Comparison of ENCODE assay signal across 2 cellular contexts in genomic region chr9:124795881-124796415, GRCh38.
TF ChIP-seq lines count a peak whose summit lies in the region.

No MANE protein-coding gene starts in this region.

TF ChIP-seq in Ishikawa, 13 proteins besides CTCF, POLR2A, EP300 and RAD21:
- TF ChIP-seq TAF1 (IDR thresholded peaks at IDR 0.05; ENCODE audit: low read depth) (no peak), EGR1 (IDR thresholded peaks at IDR 0.05) (no peak), FOXM1 (IDR thresholded peaks at IDR 0.05; ENCODE audit: borderline replicate concordance, low read depth) (no peak), REST (IDR thresholded peaks at IDR 0.05; ENCODE audit: low read depth) (no peak), YY1 (IDR thresholded peaks at IDR 0.05; ENCODE audit: low read depth) (no peak), ZBTB7A (IDR thresholded peaks at IDR 0.05; ENCODE audit: low read depth) (0 out of 2 replicates have a peak, but pooled peaks have one; percentile 30), CEBPB (IDR thresholded peaks at IDR 0.05) (no peak), MAX (IDR thresholded peaks at IDR 0.05) (no peak), TCF12 (IDR thresholded peaks at IDR 0.05; ENCODE audit: low read depth) (no peak)

TF ChIP-seq in HepG2, 621 proteins besides CTCF, POLR2A, EP300 and RAD21:
- TF ChIP-seq TEAD3 (CRISPR knock-in tag; optimal IDR thresholded peaks at IDR 0.05; ENCODE audit: borderline replicate concordance) (peak; percentile 47), ZNF652 (CRISPR knock-in tag; IDR thresholded peaks at IDR 0.05; ENCODE audit: borderline replicate concordance, low read depth) (peak; percentile 64; the same call in 1 of the 2 replicates), DMTF1 (CRISPR knock-in tag; IDR thresholded peaks at IDR 0.05) (no peak), PATZ1 (CRISPR knock-in tag; IDR thresholded peaks at IDR 0.05) (peak; percentile 51; the same call in 1 of the 2 replicates), HMGXB3 (CRISPR knock-in tag; IDR thresholded peaks at IDR 0.05; ENCODE audit: borderline replicate concordance) (no peak)
